ENCODE assay signal across 8 cellular contexts in the genomic region with DNA sequence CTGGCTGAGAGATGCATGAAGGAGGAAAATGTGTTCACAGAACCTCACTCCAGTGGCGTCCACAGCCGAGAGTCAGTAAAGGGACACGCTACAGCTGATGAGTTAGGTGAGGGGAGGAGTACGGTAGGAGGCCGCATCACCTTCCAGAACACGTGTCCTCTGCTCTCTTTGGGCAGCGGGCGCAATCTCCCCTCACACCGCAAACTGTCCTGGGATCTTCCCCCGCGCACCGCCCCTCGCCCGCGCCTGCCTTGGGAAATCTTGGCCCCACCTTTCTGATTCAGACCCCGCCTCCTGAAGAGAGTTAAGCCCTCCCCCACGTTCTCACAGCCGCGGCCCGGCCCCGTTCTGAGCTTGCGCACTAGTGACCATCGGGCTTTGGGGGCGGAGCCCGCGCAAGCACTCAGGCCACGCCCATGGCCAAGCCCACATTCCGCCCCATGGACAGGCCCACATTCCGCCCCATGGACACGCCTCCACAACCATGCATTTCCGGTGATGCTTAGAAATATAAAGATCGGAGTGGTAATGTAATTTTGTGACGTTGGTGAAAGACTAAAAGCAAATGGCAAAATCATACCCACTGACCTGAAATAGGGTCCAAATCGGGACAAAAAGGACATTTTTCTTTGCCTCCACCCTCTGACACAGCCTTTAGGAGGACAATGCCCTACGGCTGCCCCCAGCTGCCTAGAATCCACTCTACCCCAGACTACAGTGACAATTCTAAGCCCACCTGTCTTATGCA. TPM values are rescaled to one million over a fixed set of nuclear protein-coding genes. Genes with fewer than 3 reads are reported as not detected.
DNase-seq lines count a peak whose midpoint lies in the region; ATAC-seq and TF ChIP-seq lines count a peak whose summit lies in the region.

No MANE protein-coding gene starts in this region.

- H3K27me3 ChIP-seq in adrenal gland = no peaks in the 10 kb centered on the region
- H3K27me3 ChIP-seq in heart left ventricle = peaks cover 0 to 15% (median 0%) of the 10 kb centered on the region in 9 donors
- H3K27me3 ChIP-seq in transverse colon = no peaks in the 10 kb centered on the region

- 0 to 31% (median 13%) methylated on average over 13 to 35 of the region's 35 CpGs for WGBS in adrenal gland, 4 donors
- 0 to 51% (median 14%) methylated on average over 33 to 35 of the region's 35 CpGs for WGBS in heart left ventricle, 4 donors
- 50% methylated on average over 35 of the region's 35 CpGs; no CpG with 5 or more reads in 1 of the 2 donors for WGBS in transverse colon (ENCODE audit: low coverage in 1 of 2), 2 donors

- H3K36me3 ChIP-seq in adrenal gland (replicated peaks in 1 of 2) = no peaks in the 10 kb centered on the region
- H3K36me3 ChIP-seq in heart left ventricle = no peaks in the 10 kb centered on the region
- H3K36me3 ChIP-seq in transverse colon = no peaks in the 10 kb centered on the region

- in situ Hi-C loops in transverse colon (cut with MboI; ENCODE audit: low pct_ligation_motif_present in 1 of 4, low pct_unique_long_range_greater_than_20kb in 1 of 4, low sequenced_read_pairs in 3 of 4) = no loop called here

- no peak for TF ChIP-seq EP300 in transverse colon (IDR thresholded peaks at IDR 0.05; ENCODE audit: low read depth)

- peak overlapping the region in 2 of 4 donors; percentile 12 to 18 for H3K4me3 ChIP-seq in adrenal gland
- H3K4me3 ChIP-seq in heart left ventricle = peak overlapping the region; percentile 9 to 68 (median 49)
- H3K4me3 ChIP-seq in transverse colon = peak overlapping the region in 3 of 4 donors; percentile 21 to 51 (median 32)

- TF ChIP-seq POLR2A in adrenal gland (IDR thresholded peaks at IDR 0.05) (peak in 1 of 2 donors; percentile 36), heart left ventricle (IDR thresholded peaks at IDR 0.05) (peak in 1 of 2 donors; percentile 36), transverse colon (IDR thresholded peaks at IDR 0.05) (no peak)

- H3K27ac ChIP-seq in adrenal gland (peak overlapping the region in 2 of 5 donors; percentile 17 to 68), heart left ventricle (peak overlapping the region in 3 of 12 donors; percentile 10 to 52 (median 42)), transverse colon (peak overlapping the region in 3 of 4 donors; percentile 31 to 50 (median 33))

- ATAC-seq in HG02759 (IDR thresholded peaks at IDR 0.05; ENCODE audit: unreplicated experiment) (peak; percentile 97), heart left ventricle (peak; percentile 98 to 99 (median 99))

- H3K4me1 ChIP-seq in adrenal gland (replicated peaks in 1 of 2) (no peaks in the 10 kb centered on the region), heart left ventricle (peaks cover 0 to 9% (median 0%) of the 10 kb centered on the region in 12 donors), transverse colon (no peaks in the 10 kb centered on the region)

- intact Hi-C loops in adrenal gland (cut with DNase I) = no loop called here
- intact Hi-C loops in heart left ventricle (cut with DNase I) = loop anchor here in 1 of 10 donors (5.0 kb wide), 1 partner anchor 37 kb away; no protein-coding TSS in a partner anchor
- intact Hi-C loops in transverse colon (cut with DNase I; ENCODE audit: low total_unique reads) = no loop called here

- TF ChIP-seq CTCF in GM10248 (IDR thresholded peaks at IDR 0.05; ENCODE audit: control extremely low read depth, extremely low read depth, low read depth, missing control alignments) = no peak
- no peak for TF ChIP-seq CTCF in adrenal gland (IDR thresholded peaks at IDR 0.05)
- no peak for TF ChIP-seq CTCF in heart left ventricle (IDR thresholded peaks at IDR 0.05)
- no peak for TF ChIP-seq CTCF in transverse colon (IDR thresholded peaks at IDR 0.05)

- H3K9me3 ChIP-seq in adrenal gland (replicated peaks in 1 of 3) (no peaks in the 10 kb centered on the region), heart left ventricle (no peaks in the 10 kb centered on the region), transverse colon (no peaks in the 10 kb centered on the region)

- DNase-seq in GM10248 (ENCODE audit: extremely low spot score) (peak; percentile 88), NCI-H1417 treated with DMSO at 0.1 percent for 48 hours (lab: John Stamatoyannopoulos, UW) (peak; percentile 40), T follicular helper cell (ENCODE audit: low read depth) (peak; percentile 83), adrenal gland (peak; percentile 88 to 95 (median 92)), heart left ventricle (peak; percentile 88 to 94 (median 91)), pons (ENCODE audit: low spot score) (peak; percentile 87), transverse colon (peak; percentile 92)

- CTCF ChIA-PET in GM10248 (lab: Yijun Ruan, JAX) = interaction anchor here (0.8 kb wide), 1 partner anchor 39 kb away, joined by 4 read pairs; no protein-coding TSS in a partner anchor

- POLR2A ChIA-PET in GM10248 (lab: Yijun Ruan, JAX) = no interaction called here

RNA-seq across cellular contexts. Expression of gene SMIM10, which starts 13.3 kb away (rescaled TPM):
- 10 to 100 TPM in 5 of 8 donors, 1 to 10 TPM in 3; 6.9 to 22.0 (median 11.9) TPM for total RNA-seq in adrenal gland
- polyA plus RNA-seq in adrenal gland = 10 to 100 TPM; 14.5 to 27.4 (median 23.6) TPM
- 1 to 10 TPM; 3.5 to 7.4 (median 6.7) TPM for total RNA-seq in heart left ventricle
- 10 to 100 TPM in 1 of 2 donors, 1 to 10 TPM in 1; 5.5 to 13.1 TPM for polyA plus RNA-seq in heart left ventricle
- total RNA-seq in transverse colon = 1 to 10 TPM in 2 of 4 donors, not detected in 2; 1.8 to 1.9 TPM

RNA-seq across cellular contexts. Expression of gene RTL8B, which starts 18.3 kb away (rescaled TPM):
- total RNA-seq in adrenal gland (10 to 100 TPM; 12.7 to 36.7 (median 28.1) TPM), heart left ventricle (10 to 100 TPM; 13.2 to 21.6 (median 15.4) TPM), transverse colon (1 to 10 TPM; 1.3 to 3.4 (median 2.6) TPM)
- polyA plus RNA-seq in adrenal gland (10 to 100 TPM; 16.4 to 26.1 (median 25.2) TPM), heart left ventricle (10 to 100 TPM; 14.2 to 24.9 TPM)

RNA-seq across cellular contexts. Expression of gene RTL8C, which starts 28.1 kb away (rescaled TPM):
- total RNA-seq in adrenal gland (100 to 1,000 TPM in 6 of 8 donors, 10 to 100 TPM in 2; 79.5 to 184 (median 158) TPM), heart left ventricle (100 to 1,000 TPM; 240 to 386 (median 302) TPM), transverse colon (100 to 1,000 TPM in 1 of 4 donors, 10 to 100 TPM in 3; 30.5 to 173 (median 46.0) TPM)
- polyA plus RNA-seq in adrenal gland (100 to 1,000 TPM; 188 to 279 (median 229) TPM), heart left ventricle (100 to 1,000 TPM; 316 to 447 TPM)

RNA-seq across cellular contexts. Expression of gene RTL8A, which starts 47.9 kb away (rescaled TPM):
- total RNA-seq in adrenal gland = 10 to 100 TPM; 36.8 to 53.3 (median 43.1) TPM
- polyA plus RNA-seq in adrenal gland = 100 to 1,000 TPM in 2 of 3 donors, 10 to 100 TPM in 1; 76.4 to 232 (median 161) TPM
- 10 to 100 TPM; 28.2 to 37.2 (median 34.2) TPM for total RNA-seq in heart left ventricle
- 10 to 100 TPM; 76.3 to 85.9 TPM for polyA plus RNA-seq in heart left ventricle
- total RNA-seq in transverse colon = 100 to 1,000 TPM in 1 of 4 donors, 10 to 100 TPM in 3; 26.8 to 118 (median 57.3) TPM

Comparison
In these comparisons a context has a peak if more than half of its experiments do, and no peak if none do; other contexts are left out.
1. DNase-seq: peak in every context shown above with its lines; median percentile 92 in adrenal gland; 92 in transverse colon; 91 in heart left ventricle; 88 in GM10248; 87 in pons; 83 in T follicular helper cell; 40 in NCI-H1417 treated with DMSO at 0.1 percent for 48 hours.